ENCODE assay signal across 10 cellular contexts in genomic region chr11:114167355-114168085, GRCh38.
DNase-seq lines count a peak whose midpoint lies in the region; ATAC-seq and TF ChIP-seq lines count a peak whose summit lies in the region.
"Had no signal": no experiment of that assay in that cellular context is flagged by ENCODE, and none has a peak within 500 bp of the region (broad histone marks: within the 10 kb centered on the region; RNA-seq: fewer than 3 reads in every experiment).

No MANE protein-coding gene starts in this region.

- POLR2A ChIA-PET in naive thymus-derived CD8-positive, alpha-beta T cell (lab: Charles Lee): interaction anchor here (0.6 to 11.6 kb wide), 7 partner anchors 13 to 89 kb away, joined by 3 to 178 read pairs (median 3); no protein-coding TSS in a partner anchor

- no peaks in the 10 kb centered on the region for H3K9me3 Mint-ChIP-seq in activated naive CD4-positive, alpha-beta T cell treated with anti-CD3 and anti-CD28 coated beads, Interleukin-2, amount 50 U/mL, for 24 hours
- H3K9me3 Mint-ChIP-seq in naive thymus-derived CD8-positive, alpha-beta T cell: no peaks in the 10 kb centered on the region

- H3K4me1 ChIP-seq in upper lobe of right lung: peaks cover 93% of the 10 kb centered on the region

- intact Hi-C loops in upper lobe of right lung (cut with DNase I): no loop called here

- H3K27ac ChIP-seq in upper lobe of right lung: peak overlapping the region; percentile 97
- H3K27ac ChIP-seq: neutrophil had no signal

- DNase-seq in activated naive CD4-positive, alpha-beta T cell (lab: John Stamatoyannopoulos, UW): no peak
- DNase-seq in astrocyte of the hippocampus (ENCODE audit: low read depth, low spot score) (peak; percentile 28), upper lobe of right lung (no peak), NCI-H524 treated with DMSO at 0.1 percent for 48 hours (lab: John Stamatoyannopoulos, UW) (no peak)
- no peak for DNase-seq in naive thymus-derived CD8-positive, alpha-beta T cell
- no peak for DNase-seq in stimulated activated CD4-positive, alpha-beta T cell treated with anti-CD3 and anti-CD28 coated beads, Interleukin-4, amount 100 ng/mL, for 4 hours
- DNase-seq: stimulated activated CD8-positive, alpha-beta memory T cell treated with anti-CD3 and anti-CD28 coated beads, Interleukin-4, amount 100 ng/mL, for 48 hours had no signal

- H3K4me1 Mint-ChIP-seq in activated naive CD4-positive, alpha-beta T cell treated with anti-CD3 and anti-CD28 coated beads, Interleukin-2, amount 50 U/mL, for 24 hours: peaks cover 99% of the 10 kb centered on the region
- H3K4me1 Mint-ChIP-seq in naive thymus-derived CD8-positive, alpha-beta T cell: peaks cover 64 to 99% (median 99%) of the 10 kb centered on the region in 4 donors

- H3K4me3 Mint-ChIP-seq in activated naive CD4-positive, alpha-beta T cell treated with anti-CD3 and anti-CD28 coated beads, Interleukin-2, amount 50 U/mL, for 24 hours: peak overlapping the region; percentile 55
- peak overlapping the region; percentile 55 to 82 (median 71) for H3K4me3 Mint-ChIP-seq in naive thymus-derived CD8-positive, alpha-beta T cell

- TF ChIP-seq CTCF in upper lobe of right lung (IDR thresholded peaks at IDR 0.05): no peak

- H3K27me3 ChIP-seq in upper lobe of right lung: no peaks in the 10 kb centered on the region
- H3K27me3 ChIP-seq: neutrophil had no signal

- no peaks in the 10 kb centered on the region for H3K36me3 ChIP-seq in upper lobe of right lung
- H3K36me3 ChIP-seq: neutrophil had no signal

- no peak for ATAC-seq in naive thymus-derived CD8-positive, alpha-beta T cell
- ATAC-seq in upper lobe of right lung (no peak), HG02571 (IDR thresholded peaks at IDR 0.05; ENCODE audit: unreplicated experiment) (no peak)

- no peaks in the 10 kb centered on the region for H3K9me3 ChIP-seq in upper lobe of right lung
- H3K9me3 ChIP-seq: neutrophil had no signal

- H3K27me3 Mint-ChIP-seq in activated naive CD4-positive, alpha-beta T cell treated with anti-CD3 and anti-CD28 coated beads, Interleukin-2, amount 50 U/mL, for 24 hours: no peaks in the 10 kb centered on the region
- no peaks in the 10 kb centered on the region for H3K27me3 Mint-ChIP-seq in naive thymus-derived CD8-positive, alpha-beta T cell

- H3K27ac Mint-ChIP-seq in activated naive CD4-positive, alpha-beta T cell treated with anti-CD3 and anti-CD28 coated beads, Interleukin-2, amount 50 U/mL, for 24 hours: peak overlapping the region; percentile 86
- peak overlapping the region; percentile 73 to 97 (median 88) for H3K27ac Mint-ChIP-seq in naive thymus-derived CD8-positive, alpha-beta T cell

- no peak overlapping the region for H3K4me3 ChIP-seq in upper lobe of right lung

- no peaks in the 10 kb centered on the region for H3K36me3 Mint-ChIP-seq in activated naive CD4-positive, alpha-beta T cell treated with anti-CD3 and anti-CD28 coated beads, Interleukin-2, amount 50 U/mL, for 24 hours
- H3K36me3 Mint-ChIP-seq in naive thymus-derived CD8-positive, alpha-beta T cell: no peaks in the 10 kb centered on the region
